ENCODE assay signal across 13 cellular contexts in genomic region chr10:61986357-61986756, GRCh38.
DNase-seq lines count a peak whose midpoint lies in the region; ATAC-seq and TF ChIP-seq lines count a peak whose summit lies in the region.
"Had no signal": no experiment of that assay in that cellular context is flagged by ENCODE, and none has a peak within 500 bp of the region (broad histone marks: within the 10 kb centered on the region; RNA-seq: fewer than 3 reads in every experiment).

No MANE protein-coding gene starts in this region.

- no peak overlapping the region for H3K4me3 ChIP-seq in BLaER1
- H3K4me3 ChIP-seq in muscle layer of colon (ENCODE audit: low read depth in 1 of 2, low read length in 2 of 2), result no peak overlapping the region
- H3K4me3 ChIP-seq: SK-N-MC had no signal

- H2AFZ ChIP-seq in H9 (ENCODE audit: low read length), result no peak overlapping the region

- H3K4me2 ChIP-seq in BLaER1 (peak overlapping the region; percentile 40; the same call in 1 of the 2 replicates), H9 (ENCODE audit: insufficient read depth, insufficient read length, low read length) (peak overlapping the region; percentile 83)

- H3K14ac ChIP-seq in H9 (ENCODE audit: insufficient read depth, low read length), result no peak overlapping the region

- H3K4me1 Mint-ChIP-seq in H9, result peaks cover 36 to 42% of the 10 kb centered on the region in 2 experiments
- peaks cover 57% of the 10 kb centered on the region for H3K4me1 Mint-ChIP-seq in activated T-helper 2 cell treated with anti-CD3 and anti-CD28 coated beads, Interferon-gamma antibody, Interleukin-2, Interleukin-4, amounts not matched to agents 10 μg/mL and 5 μg/mL and 100 μg/mL, durations not matched to agents 14 hours and 24 hours and 36 hours (ENCODE audit: low read depth)

- WGBS in H9 (ENCODE audit: extremely low coverage, insufficient read length, low lambda C conversion rate), result no CpG with 5 or more reads among the region's 3 CpGs

- ATAC-seq in GM18868 (IDR thresholded peaks at IDR 0.05; ENCODE audit: unreplicated experiment), result no peak

- H3K36me3 Mint-ChIP-seq in H9 (ENCODE audit: insufficient read depth in 1 of 3, low read depth in 3 of 3), result peaks cover 0 to 2% (median 0%) of the 10 kb centered on the region in 3 experiments; a peak in 2 of 7 replicates
- H3K36me3 Mint-ChIP-seq in activated T-helper 2 cell treated with anti-CD3 and anti-CD28 coated beads, Interferon-gamma antibody, Interleukin-2, Interleukin-4, amounts not matched to agents 10 μg/mL and 5 μg/mL and 100 μg/mL, durations not matched to agents 14 hours and 24 hours and 36 hours (ENCODE audit: low read depth), result peaks cover 54% of the 10 kb centered on the region

- DNase-seq in H9 (no peak), H4 (ENCODE audit: low spot score) (no peak), NCI-H1436 treated with DMSO at 0.1 percent for 48 hours (lab: John Stamatoyannopoulos, UW) (no peak)
- DNase-seq in activated T-helper 2 cell treated with anti-CD3 and anti-CD28 coated beads, Interferon-gamma antibody, Interleukin-2, Interleukin-4, amounts not matched to agents 10 μg/mL and 5 μg/mL and 100 μg/mL, durations not matched to agents 14 hours and 24 hours and 36 hours (ENCODE audit: low spot score), result no peak
- no peak for DNase-seq in stimulated activated CD4-positive, alpha-beta T cell treated with anti-CD3 and anti-CD28 coated beads, Interleukin-4, amount 100 ng/mL, for 1 hour
- DNase-seq: activated CD4-positive, CD25-positive, alpha-beta regulatory T cell; activated gamma-delta T cell treated with Interleukin-2 at 50 U/mL for 16 hours; AML-193; hippocampal formation had no signal

- H3K23me2 ChIP-seq in H9 (ENCODE audit: insufficient read length, low read depth, low read length, poor library complexity, severe bottlenecking), result no peaks in the 10 kb centered on the region

- no peaks in the 10 kb centered on the region for H3K9me3 ChIP-seq in BLaER1
- no peaks in the 10 kb centered on the region for H3K9me3 ChIP-seq in H9 (ENCODE audit: control insufficient read depth, low read depth, low read length)
- H3K9me3 ChIP-seq in muscle layer of colon (ENCODE audit: low read length), result no peaks in the 10 kb centered on the region

- no peak overlapping the region for H3K23ac ChIP-seq in H9 (ENCODE audit: insufficient read length, low read depth, low read length)

- H4K91ac ChIP-seq in H9 (ENCODE audit: insufficient read length, low read depth, low read length), result no peak overlapping the region

- H2BK15ac ChIP-seq in H9 (ENCODE audit: low read depth, low read length), result no peak overlapping the region

- H3K56ac ChIP-seq in H9 (ENCODE audit: insufficient read length, low read depth, low read length), result no peak overlapping the region

- no peak overlapping the region for H3K4ac ChIP-seq in H9 (ENCODE audit: low read depth, low read length)

- peaks cover 0 to 1% of the 10 kb centered on the region in 2 experiments; a peak in 4 of 5 replicates for H3K9me3 Mint-ChIP-seq in H9
- no peaks in the 10 kb centered on the region for H3K9me3 Mint-ChIP-seq in activated T-helper 2 cell treated with anti-CD3 and anti-CD28 coated beads, Interferon-gamma antibody, Interleukin-2, Interleukin-4, amounts not matched to agents 10 μg/mL and 5 μg/mL and 100 μg/mL, durations not matched to agents 14 hours and 24 hours and 36 hours

- H3K9ac ChIP-seq in BLaER1 (no peak overlapping the region), H9 (ENCODE audit: extremely low read depth, insufficient read length, low read length) (no peak overlapping the region), muscle layer of colon (ENCODE audit: low read length) (no peak overlapping the region)

- intact Hi-C loops in activated T-helper 2 cell treated with anti-CD3 and anti-CD28 coated beads, Interferon-gamma antibody, Interleukin-2, Interleukin-4, amounts not matched to agents 10 μg/mL and 5 μg/mL and 100 μg/mL, durations not matched to agents 14 hours and 24 hours and 36 hours (cut with micrococcal nuclease), result loop anchor here (5.0 kb wide), 1 partner anchor 36 kb away; no protein-coding TSS in a partner anchor

- H3T11ph ChIP-seq in H9 (ENCODE audit: low read length), result no peak overlapping the region

- peaks cover 82% of the 10 kb centered on the region for H3K36me3 ChIP-seq in BLaER1
- H3K36me3 ChIP-seq in muscle layer of colon (ENCODE audit: insufficient read depth, low read length), result no peaks in the 10 kb centered on the region

- H3K27me3 Mint-ChIP-seq in H9 (ENCODE audit: low read depth), result no peaks in the 10 kb centered on the region
- no peaks in the 10 kb centered on the region for H3K27me3 Mint-ChIP-seq in activated T-helper 2 cell treated with anti-CD3 and anti-CD28 coated beads, Interferon-gamma antibody, Interleukin-2, Interleukin-4, amounts not matched to agents 10 μg/mL and 5 μg/mL and 100 μg/mL, durations not matched to agents 14 hours and 24 hours and 36 hours (ENCODE audit: low read depth)

- no peak overlapping the region for H2BK12ac ChIP-seq in H9 (ENCODE audit: insufficient read length, low read depth, low read length)

- H2AK5ac ChIP-seq in H9 (ENCODE audit: insufficient read length, low read length), result no peak overlapping the region

- no peak overlapping the region for H3K18ac ChIP-seq in H9 (ENCODE audit: insufficient read length, low read depth, low read length)

- H3K27ac ChIP-seq in BLaER1 (0 out of 2 replicates have a peak overlapping the region, but pooled peaks have one; percentile 24), H9 (ENCODE audit: insufficient read length, low read depth, low read length) (peak overlapping the region; percentile 77), muscle layer of colon (ENCODE audit: low read depth, low read length) (peak overlapping the region; percentile 80)
- H3K27ac ChIP-seq: SK-N-MC had no signal

- no peaks in the 10 kb centered on the region for H3K79me1 ChIP-seq in H9 (ENCODE audit: insufficient read depth, low read depth, low read length, poor library complexity, severe bottlenecking)

- no peak overlapping the region for H4K5ac ChIP-seq in H9 (ENCODE audit: insufficient read length, low read depth, low read length)

- no peak overlapping the region for H2BK120ac ChIP-seq in H9 (ENCODE audit: low read depth, low read length, poor library complexity, severe bottlenecking)

- no peaks in the 10 kb centered on the region for H3K79me2 ChIP-seq in H9 (ENCODE audit: insufficient read depth, low read length)

- H4K20me1 ChIP-seq in BLaER1, result peaks cover 74% of the 10 kb centered on the region
- no peaks in the 10 kb centered on the region for H4K20me1 ChIP-seq in H9 (ENCODE audit: control insufficient read depth, insufficient read depth, insufficient read length)

- H2BK5ac ChIP-seq in H9 (ENCODE audit: insufficient read length, low read length), result no peak overlapping the region

- H3K27me3 ChIP-seq in BLaER1, result no peaks in the 10 kb centered on the region
- no peaks in the 10 kb centered on the region for H3K27me3 ChIP-seq in H9 (ENCODE audit: insufficient read depth, low read length)
- H3K27me3 ChIP-seq in muscle layer of colon (ENCODE audit: control insufficient read depth in 1 of 2, insufficient read depth in 2 of 2, low read length in 2 of 2), result no peaks in the 10 kb centered on the region

- peaks cover 71% of the 10 kb centered on the region for H3K4me1 ChIP-seq in BLaER1
- peaks cover 17% of the 10 kb centered on the region for H3K4me1 ChIP-seq in H9 (ENCODE audit: insufficient read depth, low read length)
- H3K4me1 ChIP-seq in muscle layer of colon (ENCODE audit: insufficient read depth, low read length), result peaks cover 37% of the 10 kb centered on the region

- H3K27ac Mint-ChIP-seq in H9, result peak overlapping the region; percentile 49 to 94 (median 75); a peak in 5 of 7 replicates
- peak overlapping the region; percentile 80 for H3K27ac Mint-ChIP-seq in activated T-helper 2 cell treated with anti-CD3 and anti-CD28 coated beads, Interferon-gamma antibody, Interleukin-2, Interleukin-4, amounts not matched to agents 10 μg/mL and 5 μg/mL and 100 μg/mL, durations not matched to agents 14 hours and 24 hours and 36 hours

- no peak for TF ChIP-seq CTCF in H9 (conservative IDR thresholded peaks at IDR 0.05)

- H2BK20ac ChIP-seq in H9 (ENCODE audit: low read depth, low read length, poor library complexity, severe bottlenecking), result no peak overlapping the region

- H3K4me3 Mint-ChIP-seq in H9, result peak overlapping the region in 1 of 2 experiments; percentile 69; a peak in 4 of 5 replicates
- no peak overlapping the region for H3K4me3 Mint-ChIP-seq in activated T-helper 2 cell treated with anti-CD3 and anti-CD28 coated beads, Interferon-gamma antibody, Interleukin-2, Interleukin-4, amounts not matched to agents 10 μg/mL and 5 μg/mL and 100 μg/mL, durations not matched to agents 14 hours and 24 hours and 36 hours (ENCODE audit: low read depth)

- no peak overlapping the region for H4K8ac ChIP-seq in H9 (replicated peaks; ENCODE audit: insufficient read length, low read depth, low read length)

Comparison
In these comparisons a context has a peak if more than half of its experiments do, and no peak if none do; other contexts are left out.
1. H3K27ac ChIP-seq: peak in every context shown above with its lines; median percentile 80 in muscle layer of colon; 77 in H9; 24 in BLaER1.